In the genomic region with DNA sequence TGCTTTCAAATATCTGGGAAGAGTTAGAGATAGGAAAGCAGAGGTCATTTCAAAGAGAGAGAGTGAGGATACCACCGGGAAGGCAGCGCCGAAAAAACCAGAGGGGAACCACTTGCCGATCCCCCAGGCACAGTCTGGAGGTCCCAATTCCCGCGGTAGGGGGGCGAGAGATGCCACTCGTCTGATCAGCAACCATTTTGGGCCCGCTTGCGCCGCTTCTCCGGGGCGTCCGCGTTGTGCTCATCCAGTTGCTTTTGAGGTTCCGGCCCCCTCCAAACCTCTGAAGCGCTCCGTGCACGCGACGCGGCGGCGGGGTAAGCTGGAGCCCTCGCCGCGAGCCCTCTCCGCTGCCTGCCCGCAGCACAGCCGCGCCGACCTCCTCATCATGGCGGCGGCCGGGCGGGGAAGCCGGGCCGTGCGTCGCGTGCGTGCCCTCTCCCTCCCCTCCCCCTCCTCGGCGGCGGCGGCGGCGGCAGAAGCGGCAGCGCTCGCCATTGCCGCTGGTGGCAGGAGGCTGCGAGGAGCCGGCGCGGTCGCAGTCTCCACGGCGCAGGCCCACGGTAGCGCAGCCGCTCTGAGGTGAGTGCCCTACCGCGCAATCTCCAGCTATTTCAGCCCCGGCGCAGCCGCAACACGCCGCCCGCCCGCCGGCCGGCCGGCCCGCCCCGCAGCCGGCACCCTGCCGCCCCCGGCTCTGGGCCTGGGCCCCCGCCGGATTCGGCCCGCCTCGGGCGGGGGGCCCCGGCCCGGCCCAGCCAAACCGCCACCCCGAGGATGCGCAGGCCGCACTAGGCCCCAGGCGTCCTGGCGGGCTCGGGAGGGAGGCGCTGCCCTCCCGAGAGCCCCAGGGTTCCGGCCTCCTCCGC, we compare ENCODE assay signal across 8 cellular contexts. TPM values are rescaled to one million over a fixed set of nuclear protein-coding genes. Genes with fewer than 3 reads are reported as not detected.
A peak's percentile ranks its signal among the peaks of the same experiment; 100 is the strongest.
DNase-seq lines count a peak whose midpoint lies in the region; ATAC-seq and TF ChIP-seq lines count a peak whose summit lies in the region.

A gene (plus strand): TSS at position 475 of the 866 bp plus-strand sequence. CDS start 45,632 bp downstream, outside the sequence.

- peak within 1 kb of the TSS; percentile 96 for H3K27ac Mint-ChIP-seq in T-helper 1 cell treated with Interleukin-12 subunit alpha and Interleukin-12 subunit beta and Interleukin-4 antibody, amounts not matched to agents 30 μg/mL and 1 μg/mL, for 36 hours

- no peaks in the 10 kb centered on the region for H3K27me3 Mint-ChIP-seq in T-helper 1 cell treated with Interleukin-12 subunit alpha and Interleukin-12 subunit beta and Interleukin-4 antibody, amounts not matched to agents 30 μg/mL and 1 μg/mL, for 36 hours (ENCODE audit: low read depth)

- H3K27ac ChIP-seq in psoas muscle (peak within 1 kb of the TSS; percentile 97), urinary bladder (ENCODE audit: low read depth) (peak within 1 kb of the TSS; percentile 96)

- no peaks in the 10 kb centered on the region for H3K9me3 Mint-ChIP-seq in T-helper 1 cell treated with Interleukin-12 subunit alpha and Interleukin-12 subunit beta and Interleukin-4 antibody, amounts not matched to agents 30 μg/mL and 1 μg/mL, for 36 hours

- H3K4me3 ChIP-seq in GM12875 (ENCODE audit: low read depth, low read length), result peak within 1 kb of the TSS; percentile 96
- H3K4me3 ChIP-seq in psoas muscle, result peak within 1 kb of the TSS; percentile 96
- H3K4me3 ChIP-seq in urinary bladder (ENCODE audit: low read depth, low read length), result peak within 1 kb of the TSS; percentile 91

- no peaks in the 10 kb centered on the region for H3K27me3 ChIP-seq in psoas muscle (ENCODE audit: insufficient read depth in 3 of 3, low read length in 2 of 3)

- peaks cover 17% of the 10 kb centered on the region for H3K36me3 Mint-ChIP-seq in T-helper 1 cell treated with Interleukin-12 subunit alpha and Interleukin-12 subunit beta and Interleukin-4 antibody, amounts not matched to agents 30 μg/mL and 1 μg/mL, for 36 hours (ENCODE audit: low read depth)

- peak within 1 kb of the TSS; percentile 94 for H3K4me3 Mint-ChIP-seq in T-helper 1 cell treated with Interleukin-12 subunit alpha and Interleukin-12 subunit beta and Interleukin-4 antibody, amounts not matched to agents 30 μg/mL and 1 μg/mL, for 36 hours

- H3K4me1 Mint-ChIP-seq in T-helper 1 cell treated with Interleukin-12 subunit alpha and Interleukin-12 subunit beta and Interleukin-4 antibody, amounts not matched to agents 30 μg/mL and 1 μg/mL, for 36 hours (ENCODE audit: low read depth), result peaks cover 45% of the 10 kb centered on the region

- TF ChIP-seq CTCF in GM12875 (IDR thresholded peaks at IDR 0.05; ENCODE audit: borderline replicate concordance, insufficient read depth, low read depth, low read length), result 0 out of 2 replicates have a peak, but pooled peaks have one; percentile 2
- TF ChIP-seq CTCF in psoas muscle (IDR thresholded peaks at IDR 0.05), result peak; percentile 23

- H3K36me3 ChIP-seq in psoas muscle (ENCODE audit: insufficient read depth in 1 of 2, low read depth in 1 of 2) (peaks cover 0 to 11% of the 10 kb centered on the region in 2 donors), urinary bladder (ENCODE audit: insufficient read depth) (no peaks in the 10 kb centered on the region)

- WGBS in psoas muscle, 3 donors, result 0 to 1% (median 1%) methylated on average over 44 to 98 of the region's 98 CpGs
- under 1% methylated on average over 98 of the region's 98 CpGs for WGBS in urinary bladder

- intact Hi-C loops in left ventricle myocardium superior (cut with micrococcal nuclease), result loop anchor here (5.0 kb wide), 1 partner anchor 336 kb away; no protein-coding TSS in a partner anchor
- intact Hi-C loops in psoas muscle (cut with DNase I), result loop anchor here (5.0 to 10.0 kb wide), 2 partner anchors 216 to 387 kb away; a partner anchor contains a TSS

- DNase-seq in NCI-H1417 treated with DMSO at 0.1 percent for 48 hours (lab: John Stamatoyannopoulos, UW) (peak; percentile 66), amniotic stem cell (lab: John Stamatoyannopoulos, UW) (peak; percentile 79), left ventricle myocardium superior (peak; percentile 96), psoas muscle (peak; percentile 92 to 96)

- H3K4me1 ChIP-seq in psoas muscle (peaks cover 27% of the 10 kb centered on the region), urinary bladder (ENCODE audit: insufficient read depth) (peaks cover 2% of the 10 kb centered on the region)

- peak; percentile 83 for ATAC-seq in HG02642 (IDR thresholded peaks at IDR 0.05; ENCODE audit: poor library complexity, unreplicated experiment)
- ATAC-seq in left ventricle myocardium superior, result peak; percentile 97
- ATAC-seq in psoas muscle, result peak; percentile 96 to 99 (median 97)

- H3K9me3 ChIP-seq in psoas muscle, result no peaks in the 10 kb centered on the region

RNA-seq across cellular contexts. Expression of the gene that starts here (rescaled TPM):
- 8.7 TPM for total RNA-seq in left ventricle myocardium superior
- 10 to 100 TPM; 10.0 to 13.7 (median 10.7) TPM for total RNA-seq in psoas muscle
- 1 to 10 TPM; 4.4 to 9.8 (median 4.9) TPM for polyA plus RNA-seq in psoas muscle
- total RNA-seq in urinary bladder, result 23.9 TPM
- 12.8 TPM for polyA plus RNA-seq in urinary bladder

Comparison
In these comparisons a context has a peak if more than half of its experiments do, and no peak if none do; other contexts are left out.
1. Peak in every context shown above with its lines: DNase-seq, ATAC-seq, H3K4me3 ChIP-seq and H3K27ac ChIP-seq.